Comparison of ENCODE assay signal across 8 cellular contexts in the genomic region with DNA sequence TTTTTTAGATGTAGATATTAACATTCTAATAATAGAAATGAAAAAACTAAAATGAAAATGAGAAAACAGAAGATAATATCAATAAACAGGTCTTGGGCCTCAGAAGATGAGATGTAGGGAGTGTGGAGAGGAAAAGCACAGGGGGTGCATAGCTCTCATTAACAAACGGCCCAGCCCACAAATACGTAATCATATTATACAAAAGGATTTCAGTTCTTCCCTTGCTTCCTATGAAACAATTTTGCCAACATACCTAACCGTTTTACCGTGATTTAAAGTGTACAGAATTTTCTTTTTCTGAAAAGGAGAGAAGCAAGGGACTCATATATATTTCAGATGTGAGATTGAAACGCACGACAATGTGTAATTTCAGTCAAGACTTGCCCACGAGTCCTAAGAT.
DNase-seq lines count a peak whose midpoint lies in the region; ATAC-seq, FAIRE-seq and TF ChIP-seq lines count a peak whose summit lies in the region.

No MANE protein-coding gene starts in this region.

- RAD21 ChIA-PET in GM12878 (lab: Charles Lee; ENCODE audit: unreplicated experiment), result interaction anchor here (0.8 to 2.4 kb wide), 7 partner anchors 10 to 346 kb away, joined by 3 to 14 read pairs (median 4); a partner anchor contains a TSS

- H3K27ac ChIP-seq in Karpas-422 (ENCODE audit: low read length) (no peak overlapping the region), GM12878 (ENCODE audit: control insufficient read depth, insufficient read depth) (peak overlapping the region; percentile 96), mucosa of rectum (ENCODE audit: low read depth in 2 of 2, low read length in 2 of 2) (peak overlapping the region; percentile 82)

- in situ Hi-C loops in GM12878 (cut with MboI), result no loop called here

- H3K4me2 ChIP-seq in Karpas-422 (ENCODE audit: low read depth, low read length, poor library complexity, severe bottlenecking) (peak overlapping the region; percentile 70), GM12878 (ENCODE audit: control insufficient read depth, insufficient read depth) (peak overlapping the region; percentile 56)

- SMC1A ChIA-PET in GM12878 (lab: Charles Lee; ENCODE audit: uncharacterized antibody, unreplicated experiment), result interaction anchor here (0.7 to 3.0 kb wide), 11 partner anchors 9 to 346 kb away, joined by 3 to 18 read pairs (median 4); a partner anchor contains a TSS

- H3K79me2 ChIP-seq in Karpas-422 (ENCODE audit: low read length) (no peaks in the 10 kb centered on the region), GM12878 (ENCODE audit: control insufficient read depth, insufficient read depth, low read length) (peaks cover 7% of the 10 kb centered on the region)

- peaks cover 12% of the 10 kb centered on the region for H3K4me1 ChIP-seq in Karpas-422 (ENCODE audit: low read length)
- peaks cover 22% of the 10 kb centered on the region for H3K4me1 ChIP-seq in GM12878 (ENCODE audit: control insufficient read depth, insufficient read depth, low read length)
- H3K4me1 ChIP-seq in mucosa of rectum (ENCODE audit: control insufficient read depth in 2 of 2, insufficient read depth in 2 of 2, low read length in 2 of 2), result no peaks in the 10 kb centered on the region

- H3K9ac ChIP-seq in Karpas-422 (ENCODE audit: low read length), result peak overlapping the region; percentile 44
- H3K9ac ChIP-seq in GM12878 (ENCODE audit: control insufficient read depth, insufficient read depth, low read length), result peak overlapping the region; percentile 81
- H3K9ac ChIP-seq in mucosa of rectum (ENCODE audit: low read depth in 1 of 2, low read length in 2 of 2), result peak overlapping the region; percentile 54 to 68

- ATAC-seq in GM12878 (peak; percentile 55), HG03432 (IDR thresholded peaks at IDR 0.05; ENCODE audit: unreplicated experiment) (no peak)

- POLR2A ChIA-PET in GM12878 (lab: Charles Lee), result interaction anchor here (0.7 to 3.8 kb wide), 9 partner anchors 11 to 310 kb away, joined by 4 to 28 read pairs (median 8); a partner anchor contains a TSS

- DNase-seq in GM12865 (ENCODE audit: low read depth) (peak; percentile 30), Karpas-422 (peak; percentile 47), GM12878 (ENCODE audit: low read depth, low spot score) (no peak), NCI-H2107 treated with DMSO at 0.1 percent for 48 hours (lab: John Stamatoyannopoulos, UW; ENCODE audit: unreplicated experiment) (no peak), NCI-H82 (lab: John Stamatoyannopoulos, UW) (no peak), globus pallidus (ENCODE audit: low spot score) (no peak)

- TF ChIP-seq POLR2A in GM12878 (IDR thresholded peaks at IDR 0.05; ENCODE audit: low read depth, low read length), result no peak

- no peak for TF ChIP-seq CTCF in GM12865 (IDR thresholded peaks at IDR 0.05; ENCODE audit: insufficient read depth, low read depth, low read length, missing control alignments)
- no peak for TF ChIP-seq CTCF in GM12878 (IDR thresholded peaks at IDR 0.05 in 2 of 3, conservative IDR thresholded peaks at IDR 0.05 in 1 of 3; ENCODE audit: control insufficient read depth in 2 of 3, extremely low read depth in 1 of 3, insufficient read depth in 1 of 3, low read depth in 3 of 3, low read length in 3 of 3)

- TF ChIP-seq EP300 in GM12878 (IDR thresholded peaks at IDR 0.05; ENCODE audit: borderline replicate concordance in 1 of 2, control insufficient read depth in 1 of 2, low read depth in 2 of 2, low read length in 2 of 2), result no peak

- H3K4me3 ChIP-seq in GM12865 (ENCODE audit: low read depth, low read length) (peak overlapping the region; percentile 67), Karpas-422 (ENCODE audit: low read length) (peak overlapping the region; percentile 62), GM12878 (peak overlapping the region; percentile 79), mucosa of rectum (ENCODE audit: low read length in 2 of 2) (peak overlapping the region; percentile 71 to 88)

- no peak for FAIRE-seq in GM12878 (lab: Jason Lieb, UNC)

- H3K27me3 ChIP-seq in Karpas-422 (ENCODE audit: low read length), result no peaks in the 10 kb centered on the region
- no peaks in the 10 kb centered on the region for H3K27me3 ChIP-seq in GM12878 (replicated peaks in 1 of 2; ENCODE audit: control insufficient read depth in 2 of 2, insufficient read depth in 2 of 2, low read length in 1 of 2)
- H3K27me3 ChIP-seq in mucosa of rectum (ENCODE audit: control insufficient read depth in 2 of 2, insufficient read depth in 2 of 2, low read length in 2 of 2), result no peaks in the 10 kb centered on the region

- TF ChIP-seq RAD21 in GM12878 (IDR thresholded peaks at IDR 0.05; ENCODE audit: insufficient read depth, low read depth, low read length), result no peak

- H2AFZ ChIP-seq in Karpas-422 (ENCODE audit: low read length) (peak overlapping the region; percentile 34), GM12878 (ENCODE audit: control insufficient read depth, low read depth, low read length) (peak overlapping the region; percentile 90)

- 3% methylated on average over 7 of the region's 7 CpGs for WGBS in GM12878 (ENCODE audit: insufficient coverage, insufficient replicate concordance, low lambda C conversion rate, missing lambda C conversion rate)

- no peaks in the 10 kb centered on the region for H3K9me2 ChIP-seq in Karpas-422 (replicated peaks; ENCODE audit: insufficient read depth, low read length)

- no peaks in the 10 kb centered on the region for H3K9me3 ChIP-seq in Karpas-422 (ENCODE audit: low read length)
- H3K9me3 ChIP-seq in GM12878 (replicated peaks; ENCODE audit: control insufficient read depth, insufficient read depth, low read length), result peaks cover 8% of the 10 kb centered on the region; the same call in 2 of the 3 replicates
- peaks cover 0 to 2% of the 10 kb centered on the region in 2 donors for H3K9me3 ChIP-seq in mucosa of rectum (ENCODE audit: control insufficient read depth in 2 of 2, low read length in 2 of 2)

- H3K36me3 ChIP-seq in Karpas-422 (ENCODE audit: insufficient read depth, low read length) (no peaks in the 10 kb centered on the region), GM12878 (ENCODE audit: control insufficient read depth in 2 of 2, insufficient read depth in 2 of 2, low read length in 1 of 2) (no peaks in the 10 kb centered on the region), mucosa of rectum (ENCODE audit: control insufficient read depth in 2 of 2, insufficient read depth in 2 of 2, low read length in 2 of 2) (peaks cover 0 to 6% of the 10 kb centered on the region in 2 donors)

- CTCF ChIA-PET in GM12878 (lab: Yijun Ruan, JAX), result interaction anchor here (0.9 to 1.9 kb wide), 7 partner anchors 10 to 49 kb away, joined by 3 to 7 read pairs (median 4); a partner anchor contains a TSS

- no peaks in the 10 kb centered on the region for H4K20me1 ChIP-seq in Karpas-422 (ENCODE audit: insufficient read depth, low read depth, low read length)
- no peaks in the 10 kb centered on the region for H4K20me1 ChIP-seq in GM12878 (ENCODE audit: control insufficient read depth, insufficient read depth)

- no TSS peak for BruUV-seq in GM12878 (replicated peaks; lab: Mats Ljungman, UMichigan)

- intact Hi-C loops in GM12878 (cut with micrococcal nuclease; ENCODE audit: unreplicated experiment), result no loop called here

TF ChIP-seq in GM12878, 131 proteins besides CTCF, POLR2A, EP300 and RAD21:
- TF ChIP-seq, protein P1, sequence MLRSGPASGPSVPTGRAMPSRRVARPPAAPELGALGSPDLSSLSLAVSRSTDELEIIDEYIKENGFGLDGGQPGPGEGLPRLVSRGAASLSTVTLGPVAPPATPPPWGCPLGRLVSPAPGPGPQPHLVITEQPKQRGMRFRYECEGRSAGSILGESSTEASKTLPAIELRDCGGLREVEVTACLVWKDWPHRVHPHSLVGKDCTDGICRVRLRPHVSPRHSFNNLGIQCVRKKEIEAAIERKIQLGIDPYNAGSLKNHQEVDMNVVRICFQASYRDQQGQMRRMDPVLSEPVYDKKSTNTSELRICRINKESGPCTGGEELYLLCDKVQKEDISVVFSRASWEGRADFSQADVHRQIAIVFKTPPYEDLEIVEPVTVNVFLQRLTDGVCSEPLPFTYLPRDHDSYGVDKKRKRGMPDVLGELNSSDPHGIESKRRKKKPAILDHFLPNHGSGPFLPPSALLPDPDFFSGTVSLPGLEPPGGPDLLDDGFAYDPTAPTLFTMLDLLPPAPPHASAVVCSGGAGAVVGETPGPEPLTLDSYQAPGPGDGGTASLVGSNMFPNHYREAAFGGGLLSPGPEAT (IDR thresholded peaks at IDR 0.05; ENCODE audit: low read depth), result no peak
- TF ChIP-seq SMAD5 (IDR thresholded peaks at IDR 0.05; ENCODE audit: low read depth), result no peak
- TF ChIP-seq BRCA1 (IDR thresholded peaks at IDR 0.05; ENCODE audit: low read depth, low read length), result no peak
- TF ChIP-seq SP1 (IDR thresholded peaks at IDR 0.05; ENCODE audit: low read depth, low read length), result no peak
- no peak for TF ChIP-seq YY1 (IDR thresholded peaks at IDR 0.05; ENCODE audit: low read depth, low read length)
- no peak for TF ChIP-seq SRF (IDR thresholded peaks at IDR 0.05; ENCODE audit: low read depth in 2 of 2, low read length in 2 of 2)
- TF ChIP-seq ATF7 (IDR thresholded peaks at IDR 0.05; ENCODE audit: low read depth), result peak; percentile 11; the same call in 1 of the 2 replicates
- TF ChIP-seq, protein P2, sequence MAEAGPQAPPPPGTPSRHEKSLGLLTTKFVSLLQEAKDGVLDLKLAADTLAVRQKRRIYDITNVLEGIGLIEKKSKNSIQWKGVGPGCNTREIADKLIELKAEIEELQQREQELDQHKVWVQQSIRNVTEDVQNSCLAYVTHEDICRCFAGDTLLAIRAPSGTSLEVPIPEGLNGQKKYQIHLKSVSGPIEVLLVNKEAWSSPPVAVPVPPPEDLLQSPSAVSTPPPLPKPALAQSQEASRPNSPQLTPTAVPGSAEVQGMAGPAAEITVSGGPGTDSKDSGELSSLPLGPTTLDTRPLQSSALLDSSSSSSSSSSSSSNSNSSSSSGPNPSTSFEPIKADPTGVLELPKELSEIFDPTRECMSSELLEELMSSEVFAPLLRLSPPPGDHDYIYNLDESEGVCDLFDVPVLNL (IDR thresholded peaks at IDR 0.05; ENCODE audit: low read depth, low read length), result no peak

Comparison
In these comparisons a context has a peak if more than half of its experiments do, and no peak if none do; other contexts are left out.
1. DNase-seq: peak in GM12865 (single experiment) and Karpas-422 (single experiment); none in GM12878 (single experiment), NCI-H2107 treated with DMSO at 0.1 percent for 48 hours (single experiment), NCI-H82 (single experiment) and globus pallidus (single experiment).
2. Peak in every context shown above with its lines, with median percentiles within 50 percentile points of each other: H3K4me3 ChIP-seq and H3K9ac ChIP-seq.